ENCODE assay signal across 16 cellular contexts in genomic region chr7:116798205-116798730, GRCh38.
DNase-seq lines count a peak whose midpoint lies in the region; ATAC-seq and TF ChIP-seq lines count a peak whose summit lies in the region.
"Had no signal": no experiment of that assay in that cellular context is flagged by ENCODE, and none has a peak within 500 bp of the region (broad histone marks: within the 10 kb centered on the region; RNA-seq: fewer than 3 reads in every experiment).

No MANE protein-coding gene starts in this region.

- H2AK5ac ChIP-seq in neuronal stem cell (ENCODE audit: low read depth, low read length), result no peak overlapping the region

- WGBS in heart left ventricle, 4 donors, result 80 to 84% (median 84%) methylated on average over 4 of the region's 4 CpGs
- no CpG with 5 or more reads among the region's 4 CpGs for WGBS in neuronal stem cell (ENCODE audit: extremely low coverage in 2 of 2, insufficient read length in 2 of 2, insufficient replicate concordance in 1 of 2), 2 donors

- H3K27ac ChIP-seq in left ventricle myocardium inferior (replicated peaks) (peak overlapping the region; percentile 31), heart left ventricle (no peak overlapping the region), colonic mucosa (peak overlapping the region; percentile 71), neuronal stem cell (replicated peaks; ENCODE audit: low read length) (no peak overlapping the region)

- H3K23ac ChIP-seq in neuronal stem cell (ENCODE audit: low read depth, low read length, poor library complexity), result no peak overlapping the region

- H4K8ac ChIP-seq in neuronal stem cell (ENCODE audit: low read depth, low read length), result no peak overlapping the region

- no peak overlapping the region for H3K18ac ChIP-seq in neuronal stem cell (ENCODE audit: low read length)

- no peak overlapping the region for H3K14ac ChIP-seq in neuronal stem cell (ENCODE audit: low read length)

- no peak overlapping the region for H2BK12ac ChIP-seq in neuronal stem cell (ENCODE audit: low read length)

- H3K4ac ChIP-seq in neuronal stem cell (ENCODE audit: low read length), result no peak overlapping the region

- H3K9me3 Mint-ChIP-seq in activated naive CD4-positive, alpha-beta T cell treated with anti-CD3 and anti-CD28 coated beads, Interleukin-2, amount 50 U/mL, for 72 hours, result no peaks in the 10 kb centered on the region

- H3K4me2 ChIP-seq in neuronal stem cell (ENCODE audit: insufficient read depth, low read length, poor library complexity, severe bottlenecking), result no peak overlapping the region

- H3K9me3 ChIP-seq in left ventricle myocardium inferior (replicated peaks) (no peaks in the 10 kb centered on the region), heart left ventricle (no peaks in the 10 kb centered on the region), colonic mucosa (no peaks in the 10 kb centered on the region), mucosa of descending colon (no peaks in the 10 kb centered on the region), neuronal stem cell (replicated peaks in 1 of 2; ENCODE audit: control insufficient read depth in 2 of 2, insufficient read depth in 1 of 2, low read depth in 1 of 2, low read length in 2 of 2) (no peaks in the 10 kb centered on the region)

- TF ChIP-seq CTCF in left ventricle myocardium inferior (IDR thresholded peaks at IDR 0.05; ENCODE audit: borderline replicate concordance), result no peak
- TF ChIP-seq CTCF in heart left ventricle (IDR thresholded peaks at IDR 0.05), result no peak
- no peak for TF ChIP-seq CTCF in colonic mucosa (IDR thresholded peaks at IDR 0.05)
- no peak for TF ChIP-seq CTCF in mucosa of descending colon (IDR thresholded peaks at IDR 0.05)

- no peak for TF ChIP-seq POLR2A in heart left ventricle (IDR thresholded peaks at IDR 0.05)

- H4K91ac ChIP-seq in neuronal stem cell (ENCODE audit: low read depth, low read length, poor library complexity), result no peak overlapping the region

- H3K36me3 ChIP-seq in left ventricle myocardium inferior (peaks cover 5% of the 10 kb centered on the region), heart left ventricle (peaks cover 0 to 11% (median 0%) of the 10 kb centered on the region in 9 donors), colonic mucosa (no peaks in the 10 kb centered on the region), mucosa of descending colon (ENCODE audit: low read depth) (no peaks in the 10 kb centered on the region), neuronal stem cell (replicated peaks in 1 of 2; ENCODE audit: control insufficient read depth in 2 of 2, insufficient read depth in 2 of 2, low read length in 2 of 2) (no peaks in the 10 kb centered on the region)

- no peak overlapping the region for H2BK120ac ChIP-seq in neuronal stem cell (ENCODE audit: low read depth, low read length)

- H3K9ac ChIP-seq in colonic mucosa (ENCODE audit: low read depth in 2 of 2, low read length in 2 of 2) (no peak overlapping the region), neuronal stem cell (ENCODE audit: low read depth, low read length, poor library complexity) (no peak overlapping the region)

- DNase-seq in left ventricle myocardium inferior, result no peak
- no peak for DNase-seq in heart left ventricle
- DNase-seq in colonic mucosa, result no peak
- DNase-seq in mucosa of descending colon, result no peak
- no peak for DNase-seq in glomerular visceral epithelial cell (ENCODE audit: extremely low spot score)
- no peak for DNase-seq in neuronal stem cell (ENCODE audit: low spot score)
- DNase-seq in activated naive CD4-positive, alpha-beta T cell treated with anti-CD3 and anti-CD28 coated beads, Interleukin-2, amount 50 U/mL, for 72 hours (ENCODE audit: low spot score in 2 of 2), result no peak
- DNase-seq: 8988T, C1 segment of cervical spinal cord, Kasumi-1, NCI-H1417 treated with DMSO at 0.1 percent for 48 hours, NCI-H2081, NCI-H226, PC-3 had no signal

- no peak overlapping the region for H2BK15ac ChIP-seq in neuronal stem cell (ENCODE audit: low read length)

- H3K4me1 ChIP-seq in left ventricle myocardium inferior (peaks cover 17% of the 10 kb centered on the region), heart left ventricle (peaks cover 0 to 11% (median 0%) of the 10 kb centered on the region in 12 donors), colonic mucosa (no peaks in the 10 kb centered on the region), mucosa of descending colon (ENCODE audit: low read depth) (peaks cover 7% of the 10 kb centered on the region), neuronal stem cell (ENCODE audit: control insufficient read depth in 2 of 2, insufficient read depth in 1 of 2, low read depth in 1 of 2, low read length in 2 of 2) (peaks cover 0 to 4% of the 10 kb centered on the region in 2 donors)

- H3K79me1 ChIP-seq in neuronal stem cell (ENCODE audit: low read depth, low read length), result no peaks in the 10 kb centered on the region

- ATAC-seq in heart left ventricle, result no peak
- ATAC-seq in mucosa of descending colon, result peak; percentile 48
- no peak for ATAC-seq in activated naive CD4-positive, alpha-beta T cell treated with anti-CD3 and anti-CD28 coated beads, Interleukin-2, amount 50 U/mL, for 72 hours
- ATAC-seq in HG03196 (IDR thresholded peaks at IDR 0.05; ENCODE audit: unreplicated experiment), result no peak
- ATAC-seq: PC-3, Right ventricle myocardium inferior had no signal

- no peak overlapping the region for H3K4me3 ChIP-seq in left ventricle myocardium inferior
- H3K4me3 ChIP-seq in heart left ventricle, result no peak overlapping the region
- no peak overlapping the region for H3K4me3 ChIP-seq in colonic mucosa
- no peak overlapping the region for H3K4me3 ChIP-seq in mucosa of descending colon
- H3K4me3 ChIP-seq in neuronal stem cell (ENCODE audit: low read length in 2 of 2), result no peak overlapping the region

- no peak overlapping the region for H3K27ac Mint-ChIP-seq in activated naive CD4-positive, alpha-beta T cell treated with anti-CD3 and anti-CD28 coated beads, Interleukin-2, amount 50 U/mL, for 72 hours

- intact Hi-C loops in left ventricle myocardium inferior (cut with micrococcal nuclease), result no loop called here
- intact Hi-C loops in heart left ventricle (cut with DNase I), result no loop called here
- intact Hi-C loops in colonic mucosa (cut with DNase I), result no loop called here
- intact Hi-C loops in mucosa of descending colon (cut with DNase I, micrococcal nuclease), result no loop called here

- H2BK5ac ChIP-seq in neuronal stem cell (ENCODE audit: low read length), result no peak overlapping the region

- H3K36me3 Mint-ChIP-seq in activated naive CD4-positive, alpha-beta T cell treated with anti-CD3 and anti-CD28 coated beads, Interleukin-2, amount 50 U/mL, for 72 hours, result no peaks in the 10 kb centered on the region

- H3K27me3 ChIP-seq in left ventricle myocardium inferior (ENCODE audit: low read depth) (no peaks in the 10 kb centered on the region), heart left ventricle (no peaks in the 10 kb centered on the region), colonic mucosa (no peaks in the 10 kb centered on the region), neuronal stem cell (ENCODE audit: control insufficient read depth in 3 of 3, insufficient read depth in 3 of 3, low read depth in 1 of 3, low read length in 3 of 3) (peaks cover 0 to 4% (median 0%) of the 10 kb centered on the region in 3 experiments)

- no peak overlapping the region for H2AFZ ChIP-seq in neuronal stem cell (ENCODE audit: low read length)

Comparison
In these comparisons a context has a peak if more than half of its experiments do, and no peak if none do; other contexts are left out.
1. H3K27ac ChIP-seq: peak in left ventricle myocardium inferior (single experiment) and colonic mucosa (single experiment); none in heart left ventricle (0 of 12) and neuronal stem cell (single experiment).